In genomic region chr4:41573458-41574129, GRCh38 we compare ENCODE assay signal across 15 cellular contexts. TPM values are rescaled to one million over a fixed set of nuclear protein-coding genes. Genes with fewer than 3 reads are reported as not detected.
DNase-seq lines count a peak whose midpoint lies in the region; ATAC-seq, FAIRE-seq and TF ChIP-seq lines count a peak whose summit lies in the region.
"Had no signal": no experiment of that assay in that cellular context is flagged by ENCODE, and none has a peak within 500 bp of the region (broad histone marks: within the 10 kb centered on the region; RNA-seq: fewer than 3 reads in every experiment).

No MANE protein-coding gene starts in this region.

- ATAC-seq in Right ventricle myocardium superior (ENCODE audit: poor library complexity): no peak
- ATAC-seq in upper lobe of left lung (ENCODE audit: low FRiP score in 2 of 2): no peak
- ATAC-seq: naive thymus-derived CD4-positive, alpha-beta T cell had no signal

- H3K27ac ChIP-seq in left ventricle myocardium inferior (replicated peaks): peak overlapping the region; percentile 89
- H3K27ac ChIP-seq in RWPE1: peak overlapping the region; percentile 79
- peak overlapping the region in 3 of 4 donors; percentile 1 to 14 (median 3) for H3K27ac ChIP-seq in upper lobe of left lung
- H3K27ac ChIP-seq: thyroid gland had no signal

- WGBS in upper lobe of left lung, 2 donors: 64 to 66% methylated on average over 5 of the region's 5 CpGs

- H3K4me1 ChIP-seq in left ventricle myocardium inferior (peaks cover 79% of the 10 kb centered on the region), upper lobe of left lung (peaks cover 3 to 21% (median 8%) of the 10 kb centered on the region in 4 donors)

- no peak overlapping the region for H3K4me3 ChIP-seq in left ventricle myocardium inferior
- H3K4me3 ChIP-seq in upper lobe of left lung: no peak overlapping the region
- H3K4me3 ChIP-seq: prostate gland, thyroid gland had no signal

- POLR2A ChIA-PET in RWPE1 (lab: Yijun Ruan, JAX; ENCODE audit: low non-redundant PET): no interaction called here

- no peaks in the 10 kb centered on the region for H3K36me3 ChIP-seq in left ventricle myocardium inferior
- no peaks in the 10 kb centered on the region for H3K36me3 ChIP-seq in upper lobe of left lung
- H3K36me3 ChIP-seq: prostate gland, thyroid gland had no signal

- intact Hi-C loops in left ventricle myocardium inferior (cut with micrococcal nuclease): no loop called here
- intact Hi-C loops in Right ventricle myocardium superior (cut with DNase I): no loop called here

- no peak for DNase-seq in left ventricle myocardium inferior
- no peak for DNase-seq in Right ventricle myocardium superior
- DNase-seq in RWPE1 (ENCODE audit: low spot score): peak; percentile 13
- no peak for DNase-seq in upper lobe of left lung
- DNase-seq in NCI-H774 (lab: John Stamatoyannopoulos, UW): no peak
- no peak for DNase-seq in NCI-H345 (lab: John Stamatoyannopoulos, UW)
- DNase-seq in CD1c-positive myeloid dendritic cell (ENCODE audit: extremely low spot score): no peak
- DNase-seq: activated CD4-positive, alpha-beta memory T cell treated with anti-CD3 and anti-CD28 coated beads for 36 hours; hippocampal formation; naive thymus-derived CD4-positive, alpha-beta T cell; NCI-H2171 treated with DMSO at 0.1 percent for 48 hours; thyroid gland had no signal

- TF ChIP-seq CTCF in left ventricle myocardium inferior (IDR thresholded peaks at IDR 0.05; ENCODE audit: borderline replicate concordance): no peak
- TF ChIP-seq CTCF in RWPE1 (conservative IDR thresholded peaks at IDR 0.05; ENCODE audit: low read depth): no peak
- no peak for TF ChIP-seq CTCF in upper lobe of left lung (IDR thresholded peaks at IDR 0.05)

- peak; percentile 75 for FAIRE-seq in islet of Langerhans (lab: Jason Lieb, UNC)
- FAIRE-seq: colon had no signal

- CTCF ChIA-PET in RWPE1 (lab: Yijun Ruan, JAX): interaction anchor here (0.6 kb wide), 1 partner anchor 44 kb away, joined by 4 read pairs; no protein-coding TSS in a partner anchor

- H3K9me3 ChIP-seq in left ventricle myocardium inferior (replicated peaks) (no peaks in the 10 kb centered on the region), upper lobe of left lung (no peaks in the 10 kb centered on the region)
- H3K9me3 ChIP-seq: prostate gland, thyroid gland had no signal

- no peak for TF ChIP-seq EP300 in upper lobe of left lung (IDR thresholded peaks at IDR 0.05)

- TF ChIP-seq POLR2A in upper lobe of left lung (IDR thresholded peaks at IDR 0.05): no peak

- H3K27me3 ChIP-seq in left ventricle myocardium inferior (ENCODE audit: low read depth) (no peaks in the 10 kb centered on the region), upper lobe of left lung (no peaks in the 10 kb centered on the region)
- H3K27me3 ChIP-seq: thyroid gland had no signal

RNA-seq across cellular contexts. Expression of gene LIMCH1, which starts 35.6 kb away (rescaled TPM):
- total RNA-seq in left ventricle myocardium inferior (382 TPM), Right ventricle myocardium superior (272 TPM), upper lobe of left lung (100 to 1,000 TPM; 231 to 598 (median 331) TPM)
- total RNA-seq: activated CD4-positive, alpha-beta memory T cell treated with anti-CD3 and anti-CD28 coated beads for 36 hours had no signal

Comparison
In these comparisons a context has a peak if more than half of its experiments do, and no peak if none do; other contexts are left out.
1. H3K27ac ChIP-seq: peak in every context shown above with its lines; median percentile 89 in left ventricle myocardium inferior; 79 in RWPE1; 3 in upper lobe of left lung.